25 cellular contexts compared by ENCODE assay signal in genomic region chr7:18166002-18166401, GRCh38.
"Had no signal": no experiment of that assay in that cellular context is flagged by ENCODE, and none has a peak within 500 bp of the region (broad histone marks: within the 10 kb centered on the region; RNA-seq: fewer than 3 reads in every experiment).

No MANE protein-coding gene starts in this region.

- H3K27me3 ChIP-seq: neural progenitor cell, pancreas, sigmoid colon, spleen, transverse colon, upper lobe of left lung, vagina had no signal

- H3K36me3 ChIP-seq: left ventricle myocardium inferior, neural progenitor cell, pancreas, prostate gland, sigmoid colon, spleen, transverse colon, upper lobe of left lung, vagina had no signal

- H3K9ac ChIP-seq: neural progenitor cell had no signal

- H3K9me3 ChIP-seq: left ventricle myocardium inferior, pancreas, prostate gland, sigmoid colon, spleen, transverse colon, upper lobe of left lung, vagina had no signal

- DNase-seq: islet precursor cell; left ventricle myocardium inferior; mesendoderm; naive B cell; natural killer cell; nephron progenitor cell; pancreas; posterior cingulate gyrus; retina; right cardiac atrium; sigmoid colon; small intestine; spleen; stimulated activated CD4-positive, alpha-beta T cell treated with anti-CD3 and anti-CD28 coated beads, Interleukin-4, amount 100 ng/mL, for 24 hours; stimulated activated naive CD4-positive, alpha-beta T cell; substantia nigra; transverse colon; upper lobe of left lung had no signal

- H3K4me3 ChIP-seq: left ventricle myocardium inferior, lung, neural progenitor cell, pancreas, prostate gland, sigmoid colon, spleen, transverse colon, upper lobe of left lung, vagina had no signal

- ATAC-seq: natural killer cell; pancreas; right cardiac atrium; stimulated activated effector memory CD8-positive, alpha-beta T cell treated with anti-CD3 and anti-CD28 coated beads, Interleukin-12 subunit alpha, Interleukin-12 subunit beta, amount 100 ng/mL, for 72 hours had no signal

- FAIRE-seq: pancreas, small intestine had no signal

- H3K4me1 ChIP-seq: left ventricle myocardium inferior, neural progenitor cell, pancreas, prostate gland, transverse colon, upper lobe of left lung had no signal

- H3K4me3 Mint-ChIP-seq: mesothelial cell of epicardium; naive B cell; natural killer cell; nephron progenitor cell; neural progenitor cell; stimulated activated effector memory CD8-positive, alpha-beta T cell treated with anti-CD3 and anti-CD28 coated beads, Interleukin-12 subunit alpha, Interleukin-12 subunit beta, amount 100 ng/mL, for 72 hours; stimulated activated naive CD8-positive, alpha-beta T cell treated with anti-CD3 and anti-CD28 coated beads, Interleukin-15, Interleukin-2, amounts not matched to agents 100 ng/mL and 50 ng/mL, for 24 hours had no signal

- H3K27ac ChIP-seq: left ventricle myocardium inferior, neural progenitor cell, pancreas, prostate gland, sigmoid colon, spleen, transverse colon, upper lobe of left lung, vagina had no signal

- H3K27ac Mint-ChIP-seq: mesothelial cell of epicardium; naive B cell; natural killer cell; nephron progenitor cell; neural progenitor cell; stimulated activated effector memory CD8-positive, alpha-beta T cell treated with anti-CD3 and anti-CD28 coated beads, Interleukin-12 subunit alpha, Interleukin-12 subunit beta, amount 100 ng/mL, for 72 hours; stimulated activated naive CD8-positive, alpha-beta T cell treated with anti-CD3 and anti-CD28 coated beads, Interleukin-15, Interleukin-2, amounts not matched to agents 100 ng/mL and 50 ng/mL, for 24 hours had no signal

- H3K27me3 Mint-ChIP-seq: naive B cell had no signal

- H3K4me2 ChIP-seq: neural progenitor cell had no signal

- H3K4me1 Mint-ChIP-seq: naive B cell; natural killer cell; nephron progenitor cell; neural progenitor cell; stimulated activated effector memory CD8-positive, alpha-beta T cell treated with anti-CD3 and anti-CD28 coated beads, Interleukin-12 subunit alpha, Interleukin-12 subunit beta, amount 100 ng/mL, for 72 hours had no signal

- H3K9me3 Mint-ChIP-seq: natural killer cell; nephron progenitor cell; neural progenitor cell; stimulated activated effector memory CD8-positive, alpha-beta T cell treated with anti-CD3 and anti-CD28 coated beads, Interleukin-12 subunit alpha, Interleukin-12 subunit beta, amount 100 ng/mL, for 72 hours; stimulated activated naive CD8-positive, alpha-beta T cell treated with anti-CD3 and anti-CD28 coated beads, Interleukin-15, Interleukin-2, amounts not matched to agents 100 ng/mL and 50 ng/mL, for 24 hours had no signal

- H2AFZ ChIP-seq: neural progenitor cell had no signal
